1 cellular context compared by ENCODE assay signal in genomic region chr22:45422237-45422983, GRCh38.
TF ChIP-seq lines count a peak whose summit lies in the region.

No MANE protein-coding gene starts in this region.

TF ChIP-seq in WTC11, 78 proteins besides CTCF, POLR2A, EP300 and RAD21:
- TF ChIP-seq USF2 (CRISPR knock-in tag; IDR thresholded peaks at IDR 0.05) (peak; percentile 63), PRDM15 (CRISPR knock-in tag; IDR thresholded peaks at IDR 0.05) (no peak)
